1 cellular context compared by ENCODE assay signal in the genomic region with DNA sequence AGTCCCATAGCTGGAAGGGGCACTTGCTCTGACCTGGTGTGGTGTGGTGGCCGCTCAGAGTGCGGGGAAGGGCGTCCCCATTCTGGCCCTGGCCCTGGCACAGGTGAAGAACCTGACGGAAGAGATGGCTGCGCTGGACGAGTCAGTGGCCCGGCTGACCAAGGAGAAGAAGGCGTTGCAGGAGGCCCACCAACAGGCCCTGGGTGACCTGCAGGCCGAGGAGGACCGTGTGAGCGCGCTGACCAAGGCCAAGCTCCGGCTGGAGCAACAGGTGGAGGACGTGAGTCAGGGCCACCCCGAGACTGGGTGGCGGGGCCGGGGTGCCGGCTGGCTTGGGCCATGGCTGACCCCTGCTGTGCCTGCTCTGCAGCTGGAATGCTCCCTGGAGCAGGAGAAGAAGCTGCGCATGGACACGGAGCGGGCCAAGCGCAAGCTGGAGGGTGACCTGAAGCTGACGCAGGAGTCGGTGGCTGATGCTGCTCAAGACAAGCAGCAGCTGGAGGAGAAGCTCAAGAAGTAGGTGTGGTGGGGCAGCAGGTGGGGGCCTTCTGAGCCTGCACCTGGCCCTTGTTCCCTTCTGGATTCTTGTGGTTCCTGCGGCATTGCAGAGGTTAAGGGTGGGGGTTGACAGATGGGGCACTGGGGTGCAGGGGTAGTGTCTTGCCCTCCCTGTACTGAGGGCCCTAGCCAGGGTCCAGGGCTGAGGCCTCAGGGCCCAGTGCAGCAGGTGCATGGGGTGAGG.
TF ChIP-seq lines count a peak whose summit lies in the region.

No MANE protein-coding gene starts in this region.

TF ChIP-seq in IMR-90, 13 proteins besides CTCF, POLR2A, EP300 and RAD21:
- TF ChIP-seq MAFK (IDR thresholded peaks at IDR 0.05; ENCODE audit: low read depth, low read length), result no peak
- no peak for TF ChIP-seq MAZ (IDR thresholded peaks at IDR 0.05; ENCODE audit: borderline replicate concordance, low read depth, low read length)
- no peak for TF ChIP-seq CHD1 (IDR thresholded peaks at IDR 0.05; ENCODE audit: low read depth, low read length)
- TF ChIP-seq SMC3 (IDR thresholded peaks at IDR 0.05; ENCODE audit: low read depth, low read length), result no peak
- TF ChIP-seq CEBPB (IDR thresholded peaks at IDR 0.05; ENCODE audit: low read depth, low read length), result no peak
- TF ChIP-seq MXI1 (IDR thresholded peaks at IDR 0.05; ENCODE audit: borderline replicate concordance, low read depth, low read length), result no peak
- TF ChIP-seq NFE2L2 (IDR thresholded peaks at IDR 0.05; ENCODE audit: low read depth, low read length), result no peak
- no peak for TF ChIP-seq ELK1 (IDR thresholded peaks at IDR 0.05; ENCODE audit: borderline replicate concordance, low read depth, low read length)
